Comparison of ENCODE assay signal across 10 cellular contexts in genomic region chr6:54697423-54697822, GRCh38.
DNase-seq lines count a peak whose midpoint lies in the region; ATAC-seq and TF ChIP-seq lines count a peak whose summit lies in the region.
"Had no signal": no experiment of that assay in that cellular context is flagged by ENCODE, and none has a peak within 500 bp of the region (broad histone marks: within the 10 kb centered on the region; RNA-seq: fewer than 3 reads in every experiment).

No MANE protein-coding gene starts in this region.

- H3K36me3 Mint-ChIP-seq in Calu3 (ENCODE audit: insufficient read depth, unreplicated experiment) = no peaks in the 10 kb centered on the region

- CTCF ChIA-PET in Calu3 (lab: Charles Lee) = interaction anchor here (0.8 to 4.5 kb wide), 4 partner anchors 14 to 547 kb away, joined by 3 to 12 read pairs (median 6); no protein-coding TSS in a partner anchor

- H3K4me3 ChIP-seq in brain microvascular endothelial cell (ENCODE audit: low read depth, low read length) = no peak overlapping the region
- H3K4me3 ChIP-seq in H7 (ENCODE audit: insufficient read depth, low read depth, low read length) = no peak overlapping the region

- no peaks in the 10 kb centered on the region for H3K36me3 ChIP-seq in brain microvascular endothelial cell (replicated peaks)
- no peaks in the 10 kb centered on the region for H3K36me3 ChIP-seq in H7 (replicated peaks; ENCODE audit: control insufficient read depth, insufficient read depth, low read length)

- peak overlapping the region; percentile 1 for H3K27ac Mint-ChIP-seq in Calu3 (ENCODE audit: unreplicated experiment)

- TF ChIP-seq CTCF in Calu3 (IDR thresholded peaks at IDR 0.05; ENCODE audit: unreplicated experiment) = no peak
- TF ChIP-seq CTCF in brain microvascular endothelial cell (IDR thresholded peaks at IDR 0.05; ENCODE audit: low read depth, low read length, missing control alignments) = peak; percentile 33

- no TSS peak for BruUV-seq in Calu3 (replicated peaks; lab: Mats Ljungman, UMichigan)

- H3K9me3 Mint-ChIP-seq in Calu3 (ENCODE audit: low read depth, unreplicated experiment) = no peaks in the 10 kb centered on the region

- no peak overlapping the region for H3K4me3 Mint-ChIP-seq in Calu3 (ENCODE audit: low read depth, unreplicated experiment)

- in situ Hi-C loops in brain microvascular endothelial cell (cut with HindIII; ENCODE audit: low pct_ligation_motif_present, low sequenced_read_pairs) = no loop called here

- peaks cover 31% of the 10 kb centered on the region for H3K4me1 Mint-ChIP-seq in Calu3 (ENCODE audit: low read depth, unreplicated experiment)

- ATAC-seq in GM21447 (IDR thresholded peaks at IDR 0.05; ENCODE audit: unreplicated experiment) (no peak), HG02938 (IDR thresholded peaks at IDR 0.05; ENCODE audit: unreplicated experiment) (no peak)

- DNase-seq in Calu3 = peak; percentile 19
- DNase-seq in NCI-H1105 treated with DMSO at 0.1 percent for 48 hours (lab: John Stamatoyannopoulos, UW) = peak; percentile 59
- DNase-seq in brain microvascular endothelial cell = no peak
- DNase-seq in medulla oblongata (ENCODE audit: extremely low spot score) = peak; percentile 29
- no peak for DNase-seq in SKM-1 treated with dmso at 0.1 percent for 144 hours (lab: John Stamatoyannopoulos, UW; ENCODE audit: unreplicated experiment)
- no peak for DNase-seq in H7
- DNase-seq: activated naive CD4-positive, alpha-beta T cell treated with anti-CD3 and anti-CD28 coated beads, Interleukin-2, amount 50 U/mL, for 16 hours; NCI-H2171 treated with DMSO at 0.1 percent for 48 hours had no signal

- intact Hi-C loops in Calu3 (cut with micrococcal nuclease; ENCODE audit: unreplicated experiment) = loop anchor here (1.0 to 5.0 kb wide), 4 partner anchors 170 to 720 kb away; no protein-coding TSS in a partner anchor

- no peak overlapping the region for H3K27ac ChIP-seq in brain microvascular endothelial cell

- no peaks in the 10 kb centered on the region for H3K27me3 Mint-ChIP-seq in Calu3 (ENCODE audit: unreplicated experiment)

- H3K27me3 ChIP-seq in brain microvascular endothelial cell (replicated peaks) (no peaks in the 10 kb centered on the region), H7 (ENCODE audit: control insufficient read depth, insufficient read depth, low read length) (peaks cover 5% of the 10 kb centered on the region; the same call in 1 of the 2 replicates)

Comparison
In these comparisons a context has a peak if more than half of its experiments do, and no peak if none do; other contexts are left out.
1. DNase-seq: peak in Calu3 (single experiment), NCI-H1105 treated with DMSO at 0.1 percent for 48 hours (single experiment) and medulla oblongata (single experiment); none in brain microvascular endothelial cell (single experiment), SKM-1 treated with dmso at 0.1 percent for 144 hours (single experiment) and H7 (single experiment).